ENCODE assay signal across 16 cellular contexts in the genomic region with DNA sequence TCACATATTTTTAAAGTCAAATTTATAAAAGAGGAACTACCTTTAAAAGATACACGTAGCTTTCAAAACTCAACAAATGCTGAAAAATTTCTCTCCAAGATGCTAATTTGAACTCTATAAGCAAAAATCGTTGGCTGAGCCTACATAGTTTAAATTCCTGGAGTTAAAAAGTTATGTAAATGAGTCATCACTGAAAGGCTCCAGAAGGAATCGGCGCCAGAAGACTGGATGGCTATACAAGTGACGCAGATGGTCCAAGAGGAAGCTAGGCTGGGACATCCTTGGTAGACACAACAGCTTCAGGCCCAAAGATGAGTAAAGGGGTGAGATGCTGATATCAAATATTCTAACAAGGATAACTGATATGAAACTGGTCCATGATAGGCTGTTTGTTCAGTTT. TPM values are rescaled to one million over a fixed set of nuclear protein-coding genes. Genes with fewer than 3 reads are reported as not detected.
DNase-seq lines count a peak whose midpoint lies in the region; ATAC-seq, FAIRE-seq and TF ChIP-seq lines count a peak whose summit lies in the region.
"Had no signal": no experiment of that assay in that cellular context is flagged by ENCODE, and none has a peak within 500 bp of the region (broad histone marks: within the 10 kb centered on the region; RNA-seq: fewer than 3 reads in every experiment).

No MANE protein-coding gene starts in this region.

- TF ChIP-seq CTCF in RWPE2 (IDR thresholded peaks at IDR 0.05; ENCODE audit: poor library complexity, severe bottlenecking) = no peak
- no peak for TF ChIP-seq CTCF in fibroblast of lung (conservative IDR thresholded peaks at IDR 0.05 in 1 of 2, IDR thresholded peaks at IDR 0.05 in 1 of 2; ENCODE audit: low read depth in 1 of 2, low read length in 2 of 2)
- TF ChIP-seq CTCF in right atrium auricular region (IDR thresholded peaks at IDR 0.05) = no peak
- no peak for TF ChIP-seq CTCF in CD14-positive monocyte (IDR thresholded peaks at IDR 0.05)

- H3K27ac ChIP-seq in RWPE2 (ENCODE audit: poor library complexity, severe bottlenecking) = peak overlapping the region; percentile 50
- H3K27ac ChIP-seq in fibroblast of lung (ENCODE audit: insufficient read depth, low read length) = peak overlapping the region; percentile 46
- no peak overlapping the region for H3K27ac ChIP-seq in right atrium auricular region
- H3K27ac ChIP-seq: SK-N-MC had no signal

- H3K4me1 ChIP-seq in RWPE2 (ENCODE audit: insufficient read depth, poor library complexity, severe bottlenecking) (peaks cover 9% of the 10 kb centered on the region), fibroblast of lung (ENCODE audit: control insufficient read depth, extremely low read depth, insufficient read depth, low read length) (peaks cover 3% of the 10 kb centered on the region), right atrium auricular region (no peaks in the 10 kb centered on the region)

- H3K9me3 Mint-ChIP-seq in CD14-positive monocyte = no peaks in the 10 kb centered on the region
- H3K9me3 Mint-ChIP-seq: H9; natural killer cell treated with Interleukin-12 subunit alpha and Interleukin-12 subunit beta and Interleukin-15 and Interleukin-18, amount 100 ng/mL, for 72 hours had no signal

- H3K4me3 ChIP-seq in RWPE2 (ENCODE audit: severe bottlenecking) (no peak overlapping the region), fibroblast of lung (replicated peaks in 1 of 4; ENCODE audit: control extremely low read depth in 1 of 4, insufficient read depth in 1 of 4, low read depth in 3 of 4, low read length in 4 of 4) (no peak overlapping the region), skeletal muscle cell (ENCODE audit: low read depth, low read length) (no peak overlapping the region), right atrium auricular region (no peak overlapping the region)
- H3K4me3 ChIP-seq: SK-N-MC had no signal

- intact Hi-C loops in CD14-positive monocyte (cut with micrococcal nuclease) = loop anchor here in 1 of 2 donors (5.0 kb wide), 1 partner anchor 389 kb away; a partner anchor contains a TSS

- H3K9ac ChIP-seq in fibroblast of lung (ENCODE audit: insufficient read depth, low read length) = no peak overlapping the region

- no peaks in the 10 kb centered on the region for H3K79me2 ChIP-seq in fibroblast of lung (ENCODE audit: control insufficient read depth, insufficient read depth, low read length)

- H2AFZ ChIP-seq in fibroblast of lung (ENCODE audit: low read length) = no peak overlapping the region

- peaks cover 4% of the 10 kb centered on the region for H3K4me1 Mint-ChIP-seq in CD14-positive monocyte

- ATAC-seq in RWPE2 (ENCODE audit: low read depth) = peak; percentile 84
- ATAC-seq: esophagus mucosa; natural killer cell treated with Interleukin-12 subunit alpha and Interleukin-12 subunit beta and Interleukin-15 and Interleukin-18, amount 100 ng/mL, for 72 hours had no signal

- H3K27me3 Mint-ChIP-seq in CD14-positive monocyte (ENCODE audit: low read depth in 3 of 3) = peaks cover 2 to 7% (median 7%) of the 10 kb centered on the region in 3 donors

- no peak overlapping the region for H3K27ac Mint-ChIP-seq in CD14-positive monocyte
- H3K27ac Mint-ChIP-seq: H9; natural killer cell treated with Interleukin-12 subunit alpha and Interleukin-12 subunit beta and Interleukin-15 and Interleukin-18, amount 100 ng/mL, for 72 hours had no signal

- H3K4me3 Mint-ChIP-seq in CD14-positive monocyte = no peak overlapping the region
- H3K4me3 Mint-ChIP-seq: H9; natural killer cell treated with Interleukin-12 subunit alpha and Interleukin-12 subunit beta and Interleukin-15 and Interleukin-18, amount 100 ng/mL, for 72 hours had no signal

- FAIRE-seq in frontal cortex (lab: Jason Lieb, UNC) = no peak
- FAIRE-seq: GM12892 had no signal

- peak; percentile 68 for DNase-seq in GM04504 (ENCODE audit: low read depth)
- no peak for DNase-seq in RWPE2 (ENCODE audit: low spot score)
- DNase-seq in fibroblast of lung (ENCODE audit: low read depth in 2 of 2) = peak; percentile 81 to 94
- DNase-seq in skeletal muscle cell (ENCODE audit: low read depth) = peak; percentile 67
- DNase-seq in frontal cortex (ENCODE audit: low spot score in 2 of 2) = no peak
- DNase-seq in right atrium auricular region (ENCODE audit: low spot score) = no peak
- DNase-seq in NCI-H524 (lab: John Stamatoyannopoulos, UW) = no peak
- no peak for DNase-seq in CD14-positive monocyte (ENCODE audit: low spot score)
- DNase-seq: activated CD4-positive, CD25-positive, alpha-beta regulatory T cell treated with anti-CD3 and anti-CD28 coated beads, Interleukin-2, amount 50 U/mL, for 72 hours; activated T-cell treated with anti-CD3 and anti-CD28 coated beads, Interleukin-2, amount 50 U/mL, for 48 hours; H9; NCI-H2029 had no signal

- no peaks in the 10 kb centered on the region for H4K20me1 ChIP-seq in fibroblast of lung (ENCODE audit: control insufficient read depth, extremely low read depth, insufficient read depth, low read length)

- no peaks in the 10 kb centered on the region for H3K36me3 ChIP-seq in RWPE2 (ENCODE audit: low read depth)
- H3K36me3 ChIP-seq in fibroblast of lung (ENCODE audit: control insufficient read depth, insufficient read depth, low read length) = no peaks in the 10 kb centered on the region
- no peaks in the 10 kb centered on the region for H3K36me3 ChIP-seq in right atrium auricular region

- H3K27me3 ChIP-seq in RWPE2 (ENCODE audit: insufficient read depth, poor library complexity, severe bottlenecking) (no peaks in the 10 kb centered on the region), fibroblast of lung (ENCODE audit: control insufficient read depth, insufficient read depth, low read length) (no peaks in the 10 kb centered on the region), right atrium auricular region (no peaks in the 10 kb centered on the region)

- H3K36me3 Mint-ChIP-seq in CD14-positive monocyte = no peaks in the 10 kb centered on the region
- H3K36me3 Mint-ChIP-seq: natural killer cell treated with Interleukin-12 subunit alpha and Interleukin-12 subunit beta and Interleukin-15 and Interleukin-18, amount 100 ng/mL, for 72 hours had no signal

- no peaks in the 10 kb centered on the region for H3K9me3 ChIP-seq in RWPE2 (ENCODE audit: severe bottlenecking)
- H3K9me3 ChIP-seq in fibroblast of lung (ENCODE audit: control insufficient read depth, insufficient read depth, low read depth, low read length) = no peaks in the 10 kb centered on the region
- H3K9me3 ChIP-seq in right atrium auricular region = no peaks in the 10 kb centered on the region

- H3K4me2 ChIP-seq in fibroblast of lung (ENCODE audit: extremely low read depth, insufficient read depth, low read length) = no peak overlapping the region

RNA-seq across cellular contexts. Expression of a gene that starts 22.8 kb away (rescaled TPM):
- total RNA-seq in fibroblast of lung (under 0.01 TPM in 2 replicates), frontal cortex (4.9 TPM), right atrium auricular region (under 1 TPM; 0.24 to 0.30 TPM)
- polyA plus RNA-seq in fibroblast of lung (0.01 TPM in 1 of 2 replicates, not detected in the other), CD14-positive monocyte (not detected)
- not detected in 2 replicates for polyA plus RNA-seq in fibroblast of lung (2012)
- not detected in 2 replicates for polyA minus RNA-seq in fibroblast of lung (ENCODE audit: low replicate concordance)

RNA-seq across cellular contexts. Expression of a gene that starts 34.4 kb away (rescaled TPM):
- total RNA-seq in fibroblast of lung (63.1 and 71.1 TPM in 2 replicates), frontal cortex (72.6 TPM), right atrium auricular region (100 to 1,000 TPM; 139 to 197 TPM)
- polyA plus RNA-seq in fibroblast of lung (50.0 and 53.0 TPM in 2 replicates), CD14-positive monocyte (100 to 1,000 TPM in 1 of 2 donors, 10 to 100 TPM in 1; 98.9 to 114 TPM)
- 66.2 and 74.9 TPM in 2 replicates for polyA plus RNA-seq in fibroblast of lung (2012)
- 11.1 and 20.0 TPM in 2 replicates for polyA minus RNA-seq in fibroblast of lung (ENCODE audit: low replicate concordance)

Comparison
In these comparisons a context has a peak if more than half of its experiments do, and no peak if none do; other contexts are left out.
1. DNase-seq: peak in GM04504 (single experiment), fibroblast of lung (2 of 2) and skeletal muscle cell (single experiment); none in RWPE2 (single experiment), frontal cortex (0 of 2), right atrium auricular region (single experiment), NCI-H524 (0 of 2) and CD14-positive monocyte (single experiment).
2. H3K27ac ChIP-seq: peak in RWPE2 (single experiment) and fibroblast of lung (single experiment); none in right atrium auricular region (0 of 2).